Comparison of ENCODE assay signal across 26 cellular contexts in the genomic region with DNA sequence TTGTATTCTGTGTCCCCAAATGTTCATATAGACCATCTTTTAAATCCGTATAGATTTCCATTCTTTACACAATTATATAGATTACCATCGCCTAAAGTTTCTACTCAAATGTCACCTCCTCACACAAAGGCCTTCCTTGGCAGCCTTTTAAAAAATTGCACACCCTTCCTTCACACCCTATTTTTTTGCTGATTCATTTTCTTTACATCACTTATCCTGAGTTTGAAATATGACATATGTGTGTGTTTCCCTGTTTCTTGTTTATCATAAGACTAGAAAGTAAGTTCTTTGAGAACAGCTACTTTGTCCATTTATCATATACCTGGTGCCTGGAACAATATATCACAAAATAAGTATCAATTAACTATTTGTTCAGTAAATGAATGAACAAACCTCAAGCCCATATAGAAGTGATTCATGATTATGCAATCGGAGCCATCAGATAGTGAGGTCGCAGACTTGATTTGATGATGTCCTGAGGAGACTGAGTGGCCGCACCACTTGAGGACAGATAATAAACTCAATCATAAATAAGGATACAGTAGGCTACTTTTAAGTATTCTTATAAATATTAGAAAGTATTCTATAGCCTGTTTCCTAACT.
"Had no signal": no experiment of that assay in that cellular context is flagged by ENCODE, and none has a peak within 500 bp of the region (broad histone marks: within the 10 kb centered on the region; RNA-seq: fewer than 3 reads in every experiment).

No MANE protein-coding gene starts in this region.

- H3K9me3 ChIP-seq: colonic mucosa, esophagus squamous epithelium, gastrocnemius medialis, lower lobe of right lung, mucosa of descending colon had no signal

- H3K27me3 ChIP-seq: colonic mucosa, esophagus squamous epithelium, gastrocnemius medialis, heart right ventricle, left lung had no signal

- H3K36me3 ChIP-seq: colonic mucosa, esophagus squamous epithelium, gastrocnemius medialis, heart right ventricle, left lung, lower lobe of right lung had no signal

- H3K27ac ChIP-seq: colonic mucosa, epithelial cell of prostate, esophagus squamous epithelium, gastrocnemius medialis, heart right ventricle, left lung, lower lobe of right lung had no signal

- ATAC-seq: effector memory CD8-positive, alpha-beta T cell; esophagus mucosa; gastrocnemius medialis; heart right ventricle; left cardiac atrium; left lung; left ventricle myocardium superior; lower lobe of right lung; mucosa of descending colon had no signal

- FAIRE-seq: endometrium, islet of Langerhans, keratinocyte had no signal

- H3K4me1 ChIP-seq: colonic mucosa, esophagus squamous epithelium, gastrocnemius medialis, left lung, lower lobe of right lung had no signal

- H3K4me3 ChIP-seq: colonic mucosa, esophagus squamous epithelium, gastrocnemius medialis, heart right ventricle, left lung, lower lobe of right lung, mucosa of descending colon had no signal

- DNase-seq: colonic mucosa; cortex of kidney; effector CD8-positive, alpha-beta T cell; effector memory CD8-positive, alpha-beta T cell; endodermal cell; erythroblast; esophagus squamous epithelium; foreskin fibroblast; foreskin melanocyte; gastrocnemius medialis; glutamatergic neuron; head of caudate nucleus; heart right ventricle; hippocampal formation; left cardiac atrium; left lung; left ventricle myocardium superior; lower lobe of right lung; mesenchymal stem cell; mucosa of descending colon; naive B cell had no signal
